In the genomic region with DNA sequence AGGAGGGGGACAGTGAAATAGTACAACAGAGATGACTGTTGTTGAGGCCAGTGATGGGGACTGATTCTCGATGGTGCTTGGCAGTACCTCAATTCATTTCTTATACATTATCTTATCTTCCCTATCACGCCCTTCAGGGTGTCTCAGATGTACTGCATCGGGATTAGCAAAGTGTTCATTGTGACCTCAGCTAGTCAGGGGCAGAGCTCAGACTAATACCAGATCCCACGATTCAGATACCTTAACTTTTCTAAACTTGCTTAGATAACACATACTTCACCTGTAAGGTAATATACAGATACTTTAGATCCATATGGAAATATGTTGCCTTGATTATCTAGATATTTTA, we compare ENCODE assay signal across 20 cellular contexts.
"Had no signal": no experiment of that assay in that cellular context is flagged by ENCODE, and none has a peak within 500 bp of the region (broad histone marks: within the 10 kb centered on the region; RNA-seq: fewer than 3 reads in every experiment).

No MANE protein-coding gene starts in this region.

- H3K36me3 ChIP-seq: adrenal gland, Peyer's patch had no signal

- H3K4me1 ChIP-seq: adrenal gland, Peyer's patch had no signal

- H3K9me3 ChIP-seq: adrenal gland, Peyer's patch had no signal

- H3K27ac ChIP-seq: adrenal gland, Peyer's patch, VCaP had no signal

- H3K27me3 ChIP-seq: adrenal gland, Peyer's patch had no signal

- H3K4me3 ChIP-seq: adrenal gland, Peyer's patch had no signal

- DNase-seq: activated CD4-positive, alpha-beta memory T cell treated with anti-CD3 and anti-CD28 coated beads, Interleukin-2, amount 10 ng/mL, durations not matched to agents 7 days and 5 days; activated CD4-positive, alpha-beta T cell treated with anti-CD3 and anti-CD28 coated beads, Interleukin-2, amount 50 U/mL, for 1 hour; activated CD4-positive, CD25-positive, alpha-beta regulatory T cell; activated CD8-positive, alpha-beta memory T cell treated with anti-CD3 and anti-CD28 coated beads, Interleukin-2, amount 50 U/mL, for 4 hours; activated naive CD4-positive, alpha-beta T cell treated with anti-CD3 and anti-CD28 coated beads, Interleukin-2, amount 50 U/mL, for 16 hours; activated naive CD8-positive, alpha-beta T cell treated with anti-CD3 and anti-CD28 coated beads, Interleukin-2, amount 10 ng/mL, durations not matched to agents 7 days and 5 days; activated T-cell treated with anti-CD3 and anti-CD28 coated beads, Interleukin-2, amount 50 U/mL, for 1 hour; adrenal gland; anterior cingulate cortex; KG1; NCI-H1092; NCI-H1930; NCI-H2227 treated with DMSO at 0.1 percent for 48 hours; NCI-H446 treated with DMSO at 0.1 percent for 48 hours; NCI-H524 treated with DMSO at 0.1 percent for 48 hours; NCI-H748 treated with DMSO at 0.1 percent for 48 hours; Peyer's patch; SHP77 treated with DMSO at 0.1 percent for 48 hours; T-helper 9 cell had no signal
